ENCODE assay signal across 8 cellular contexts in the genomic region with DNA sequence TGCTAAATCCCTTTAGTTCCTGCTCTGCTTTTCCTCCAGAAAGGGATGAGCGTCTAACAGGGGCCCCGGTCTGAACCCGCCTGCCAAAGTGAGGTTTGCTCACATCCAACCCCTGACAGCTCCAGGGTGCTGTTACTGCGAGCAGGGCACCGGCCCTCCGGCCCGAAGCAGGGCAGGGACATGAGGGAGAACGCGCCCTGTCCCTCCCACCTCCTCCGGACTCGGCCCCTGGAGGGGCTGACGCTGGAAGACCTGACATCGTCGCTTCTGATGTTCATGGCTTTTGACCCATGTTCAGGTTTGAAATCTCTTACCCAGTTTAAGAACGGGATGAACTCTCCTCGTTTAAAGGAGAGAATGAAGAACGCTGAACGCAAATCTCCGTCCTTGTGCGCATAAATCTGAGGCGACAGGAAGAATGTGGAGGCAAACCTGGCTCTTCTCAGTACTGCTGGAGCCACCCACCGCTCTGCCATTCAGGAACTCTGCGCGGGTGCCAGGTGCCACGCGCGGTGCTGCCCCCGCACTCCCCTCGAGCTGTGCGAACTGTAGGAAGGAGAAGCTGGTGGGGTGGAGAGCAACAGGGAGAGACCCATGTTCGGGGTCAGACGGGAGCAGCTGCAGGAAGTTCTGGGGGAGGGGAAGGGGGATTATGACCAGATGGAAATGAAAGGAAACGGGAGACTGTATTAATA.
DNase-seq lines count a peak whose midpoint lies in the region; TF ChIP-seq lines count a peak whose summit lies in the region.

No MANE protein-coding gene starts in this region.

- H3K36me3 ChIP-seq in tibial artery = peaks cover 34 to 66% (median 45%) of the 10 kb centered on the region in 3 donors

- H3K27ac ChIP-seq in cingulate gyrus (ENCODE audit: low read depth, low read length) (peak overlapping the region; percentile 100), tibial artery (peak overlapping the region; percentile 89 to 95)

- peak overlapping the region; percentile 100 for H3K4me3 ChIP-seq in HFF-Myc (replicated peaks; ENCODE audit: low read depth, low read length)
- peak overlapping the region; percentile 71 to 82 for H3K4me3 ChIP-seq in tibial artery

- intact Hi-C loops in tibial artery (cut with DNase I; ENCODE audit: low total_unique reads) = no loop called here

- TF ChIP-seq CTCF in HFF-Myc (IDR thresholded peaks at IDR 0.05; ENCODE audit: low read depth, low read length, missing control alignments) (no peak), tibial artery (IDR thresholded peaks at IDR 0.05) (no peak)

- peaks cover 0 to 34% (median 20%) of the 10 kb centered on the region in 4 donors for H3K4me1 ChIP-seq in tibial artery

- H3K27me3 ChIP-seq in tibial artery = no peaks in the 10 kb centered on the region

- DNase-seq in NCI-H2081 (lab: John Stamatoyannopoulos, UW) = peak; percentile 18 to 44
- DNase-seq in NCI-H2081 treated with DMSO at 0.1 percent for 48 hours (lab: John Stamatoyannopoulos, UW) = no peak
- no peak for DNase-seq in HFF-Myc (ENCODE audit: extremely low read depth, low read depth)
- DNase-seq in NCI-H82 treated with DMSO at 0.1 percent for 48 hours (lab: John Stamatoyannopoulos, UW; ENCODE audit: unreplicated experiment) = peak; percentile 62
- peak; percentile 45 for DNase-seq in medulla oblongata (ENCODE audit: extremely low spot score)
- DNase-seq in tibial artery = peak in 1 of 2 donors; percentile 75
- DNase-seq in SKM-1 (lab: John Stamatoyannopoulos, UW; ENCODE audit: unreplicated experiment) = no peak

- H3K9me3 ChIP-seq in tibial artery = no peaks in the 10 kb centered on the region

Comparison
In these comparisons a context has a peak if more than half of its experiments do, and no peak if none do; other contexts are left out.
1. DNase-seq: peak in NCI-H2081 (2 of 2), NCI-H82 treated with DMSO at 0.1 percent for 48 hours (single experiment) and medulla oblongata (single experiment); none in NCI-H2081 treated with DMSO at 0.1 percent for 48 hours (single experiment), HFF-Myc (single experiment) and SKM-1 (single experiment).